In the genomic region with DNA sequence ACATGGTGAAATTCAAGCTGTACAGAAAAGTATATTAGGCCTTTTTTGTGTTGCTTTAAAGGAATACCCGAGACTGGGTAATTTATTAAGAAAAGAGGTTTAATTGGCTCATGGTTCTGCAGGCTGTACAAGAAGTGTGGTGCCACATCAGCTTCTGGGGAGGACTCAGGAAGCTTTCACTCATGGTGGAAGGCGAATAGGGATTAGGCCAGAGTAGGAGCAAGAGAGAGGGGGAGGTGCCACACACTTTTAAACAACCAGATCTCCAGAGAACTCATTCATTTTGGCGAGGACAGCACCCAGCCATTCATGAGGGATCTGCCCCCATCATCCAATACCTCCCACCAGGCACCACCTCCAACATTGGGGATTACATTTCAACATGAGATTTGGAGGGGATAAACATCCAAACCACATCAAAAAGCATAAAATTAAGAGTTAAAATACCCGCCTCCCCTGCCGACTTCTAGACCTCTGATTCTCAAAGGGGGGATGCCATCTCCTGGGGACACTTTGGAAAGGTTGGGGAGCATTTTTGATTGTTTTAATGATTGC, we compare ENCODE assay signal across 24 cellular contexts. TPM values are rescaled to one million over a fixed set of nuclear protein-coding genes. Genes with fewer than 3 reads are reported as not detected.
"Had no signal": no experiment of that assay in that cellular context is flagged by ENCODE, and none has a peak within 500 bp of the region (broad histone marks: within the 10 kb centered on the region; RNA-seq: fewer than 3 reads in every experiment).

No MANE protein-coding gene starts in this region.

- H3K4me3 Mint-ChIP-seq: activated B cell treated with CpG ODN at 0.5 μM for 24 hours; activated naive CD4-positive, alpha-beta T cell treated with anti-CD3 and anti-CD28 coated beads for 36 hours; activated naive CD8-positive, alpha-beta T cell treated with anti-CD3 and anti-CD28 coated beads, Interleukin-2, amount 10 ng/mL, durations not matched to agents 7 days and 5 days; central memory CD8-positive, alpha-beta T cell had no signal

- H3K36me3 Mint-ChIP-seq: activated naive CD8-positive, alpha-beta T cell treated with anti-CD3 and anti-CD28 coated beads, Interleukin-2, amount 10 ng/mL, durations not matched to agents 7 days and 5 days had no signal

- H3K4me1 ChIP-seq: breast epithelium, upper lobe of left lung had no signal

- DNase-seq: activated B cell treated with CpG ODN at 0.5 μM for 24 hours; activated CD4-positive, alpha-beta T cell treated with anti-CD3 and anti-CD28 coated beads for 4 hours; activated CD4-positive, alpha-beta T cell treated with anti-CD3 and anti-CD28 coated beads, Interleukin-2, amount 50 U/mL, for 48 hours; activated naive CD4-positive, alpha-beta T cell treated with anti-CD3 and anti-CD28 coated beads for 36 hours; activated naive CD8-positive, alpha-beta T cell treated with anti-CD3 and anti-CD28 coated beads, Interleukin-2, amount 10 ng/mL, durations not matched to agents 7 days and 5 days; activated T-cell treated with anti-CD3 and anti-CD28 coated beads, Interleukin-2, amount 50 U/mL, for 48 hours; amniotic stem cell; effector memory CD4-positive, alpha-beta T cell; glutamatergic neuron; left ventricle myocardium superior; mammary epithelial cell; occipital lobe; sigmoid colon; stimulated activated CD4-positive, alpha-beta T cell treated with anti-CD3 and anti-CD28 coated beads, Interleukin-4, amount 100 ng/mL, for 1 hour; stimulated activated naive CD4-positive, alpha-beta T cell; T-helper 9 cell; upper lobe of left lung had no signal

- H3K27ac Mint-ChIP-seq: activated B cell treated with CpG ODN at 0.5 μM for 24 hours; activated naive CD4-positive, alpha-beta T cell treated with anti-CD3 and anti-CD28 coated beads for 36 hours; activated naive CD8-positive, alpha-beta T cell treated with anti-CD3 and anti-CD28 coated beads, Interleukin-2, amount 10 ng/mL, durations not matched to agents 7 days and 5 days had no signal

- H3K9me3 Mint-ChIP-seq: activated B cell treated with CpG ODN at 0.5 μM for 24 hours; activated naive CD4-positive, alpha-beta T cell treated with anti-CD3 and anti-CD28 coated beads for 36 hours; activated naive CD8-positive, alpha-beta T cell treated with anti-CD3 and anti-CD28 coated beads, Interleukin-2, amount 10 ng/mL, durations not matched to agents 7 days and 5 days; central memory CD8-positive, alpha-beta T cell had no signal

- H3K27ac ChIP-seq: breast epithelium, sigmoid colon, thoracic aorta, upper lobe of left lung had no signal

- H3K4me3 ChIP-seq: breast epithelium, hepatocyte, sigmoid colon, thoracic aorta, upper lobe of left lung had no signal

- H3K4me2 ChIP-seq: hepatocyte had no signal

- H3K79me2 ChIP-seq: hepatocyte had no signal

- H3K9me3 ChIP-seq: breast epithelium, sigmoid colon, thoracic aorta, upper lobe of left lung had no signal

- H3K36me3 ChIP-seq: breast epithelium, sigmoid colon, thoracic aorta, upper lobe of left lung had no signal

- H3K27me3 ChIP-seq: breast epithelium, hepatocyte, sigmoid colon, upper lobe of left lung had no signal

- H3K4me1 Mint-ChIP-seq: activated B cell treated with CpG ODN at 0.5 μM for 24 hours; activated naive CD8-positive, alpha-beta T cell treated with anti-CD3 and anti-CD28 coated beads, Interleukin-2, amount 10 ng/mL, durations not matched to agents 7 days and 5 days; central memory CD8-positive, alpha-beta T cell had no signal

- ATAC-seq: esophagus mucosa, left ventricle myocardium superior had no signal

RNA-seq across cellular contexts. Expression of a gene that starts 15.1 kb away (rescaled TPM):
- total RNA-seq: left ventricle myocardium superior; mononuclear cell; T-helper 1 cell treated with Interleukin-12 subunit alpha and Interleukin-12 subunit beta and Interleukin-4 antibody, amounts not matched to agents 30 ng/mL and 1 ng/mL, for 36 hours had no signal
